In genomic region chr9:113219972-113220371, GRCh38 we compare ENCODE assay signal across 8 cellular contexts. TPM values are rescaled to one million over a fixed set of nuclear protein-coding genes. Genes with fewer than 3 reads are reported as not detected.
A peak's percentile ranks its signal among the peaks of the same experiment; 100 is the strongest.
DNase-seq lines count a peak whose midpoint lies in the region; ATAC-seq and TF ChIP-seq lines count a peak whose summit lies in the region.

No MANE protein-coding gene starts in this region.

- H3K27ac ChIP-seq in SU-DHL-6 (ENCODE audit: low read depth, low read length) (peak overlapping the region; percentile 80), aorta (ENCODE audit: low read depth in 1 of 2, low read length in 2 of 2) (no peak overlapping the region)

- peaks cover 7% of the 10 kb centered on the region; the same call in 1 of the 2 replicates for H3K36me3 ChIP-seq in SU-DHL-6 (ENCODE audit: low read length)
- no peaks in the 10 kb centered on the region for H3K36me3 ChIP-seq in aorta (ENCODE audit: control insufficient read depth in 1 of 2, insufficient read depth in 2 of 2, low read length in 1 of 2)

- intact Hi-C loops in aorta (cut with DNase I), result loop anchor here in 1 of 2 donors (2.0 kb wide), 2 partner anchors 55 to 181 kb away; partner anchors contain the start of genes ALAD, CDC26 and PRPF4

- H3F3A ChIP-seq in SU-DHL-6 (ENCODE audit: insufficient read depth), result peaks cover 20% of the 10 kb centered on the region

- H3K4me3 ChIP-seq in SU-DHL-6 (ENCODE audit: insufficient read depth, low read length, poor library complexity, severe bottlenecking) (peak overlapping the region; percentile 90), foreskin fibroblast (ENCODE audit: low read depth in 1 of 2, low read length in 2 of 2) (peak overlapping the region; percentile 57 to 91), aorta (ENCODE audit: low read length in 2 of 2) (peak overlapping the region in 1 of 2 donors; percentile 76)

- H3K9ac ChIP-seq in SU-DHL-6 (ENCODE audit: low read length), result peak overlapping the region; percentile 93

- ATAC-seq in GM18867 (IDR thresholded peaks at IDR 0.05; ENCODE audit: unreplicated experiment) (peak; percentile 67), HG03095 (IDR thresholded peaks at IDR 0.05; ENCODE audit: unreplicated experiment) (peak; percentile 54), aorta (ENCODE audit: low FRiP score) (no peak)

- no peaks in the 10 kb centered on the region for H3K27me3 ChIP-seq in SU-DHL-6 (ENCODE audit: low read length)
- no peaks in the 10 kb centered on the region for H3K27me3 ChIP-seq in aorta (ENCODE audit: control insufficient read depth in 1 of 2, insufficient read depth in 2 of 2, low read length in 1 of 2)

- peaks cover 0 to 13% of the 10 kb centered on the region in 2 donors for H3K4me1 ChIP-seq in aorta (ENCODE audit: control insufficient read depth in 1 of 2, insufficient read depth in 2 of 2, low read length in 2 of 2)

- H2AFZ ChIP-seq in SU-DHL-6 (ENCODE audit: low read depth, low read length, severe bottlenecking), result no peak overlapping the region

- H3K9me3 ChIP-seq in SU-DHL-6 (ENCODE audit: insufficient read depth, low read length) (no peaks in the 10 kb centered on the region), aorta (ENCODE audit: control insufficient read depth, low read length) (no peaks in the 10 kb centered on the region)

- peak; percentile 46 for DNase-seq in AG20443 (ENCODE audit: low spot score)
- peak; percentile 70 to 72 for DNase-seq in foreskin fibroblast
- peak; percentile 28 for DNase-seq in stimulated activated CD8-positive, alpha-beta memory T cell treated with anti-CD3 and anti-CD28 coated beads, Interleukin-4, amount 100 ng/mL, for 48 hours
- no peak for DNase-seq in aorta
- no peak for DNase-seq in ureter (ENCODE audit: low spot score)

- no peaks in the 10 kb centered on the region for H3K9me2 ChIP-seq in SU-DHL-6 (replicated peaks; ENCODE audit: insufficient read depth, low read length)

- WGBS in aorta, 2 donors, result 31 to 34% methylated on average over 1 of the region's 1 CpG

- no peak for TF ChIP-seq CTCF in SU-DHL-6 (IDR thresholded peaks at IDR 0.05; ENCODE audit: insufficient read depth, low read length, poor library complexity, severe bottlenecking)
- TF ChIP-seq CTCF in foreskin fibroblast (IDR thresholded peaks at IDR 0.05; ENCODE audit: low read depth, low read length), result no peak

- H3K79me2 ChIP-seq in SU-DHL-6 (ENCODE audit: insufficient read depth, low read length), result peaks cover 63% of the 10 kb centered on the region

- H3K4me2 ChIP-seq in SU-DHL-6 (ENCODE audit: low read depth, low read length, poor library complexity, severe bottlenecking), result peak overlapping the region; percentile 98

- H4K20me1 ChIP-seq in SU-DHL-6 (ENCODE audit: low read depth, low read length), result peaks cover 18% of the 10 kb centered on the region; the same call in 1 of the 2 replicates

RNA-seq across cellular contexts. Expression of gene FKBP15, which starts 1.1 kb away (rescaled TPM):
- total RNA-seq in aorta, result 10 to 100 TPM; 26.4 to 48.3 TPM
- 10 to 100 TPM in 1 of 2 donors, 1 to 10 TPM in 1; 8.4 to 13.9 TPM for polyA plus RNA-seq in aorta
- 43.9 TPM for total RNA-seq in ureter

RNA-seq across cellular contexts. Expression of gene SLC31A1, which starts 1.4 kb away (rescaled TPM):
- total RNA-seq in aorta (10 to 100 TPM; 16.6 to 17.1 TPM), ureter (26.3 TPM)
- polyA plus RNA-seq in aorta, result 1 to 10 TPM; 6.0 to 9.4 TPM

RNA-seq across cellular contexts. Expression of gene CDC26, which starts 55.4 kb away (rescaled TPM):
- total RNA-seq in aorta (10 to 100 TPM; 23.1 to 23.8 TPM), ureter (26.6 TPM)
- polyA plus RNA-seq in aorta, result 100 to 1,000 TPM in 1 of 2 donors, 10 to 100 TPM in 1; 42.1 to 134 TPM

RNA-seq across cellular contexts. Expression of gene PRPF4, which starts 55.5 kb away (rescaled TPM):
- total RNA-seq in aorta, result 10 to 100 TPM; 12.8 to 12.9 TPM
- 10 to 100 TPM in 1 of 2 donors, 1 to 10 TPM in 1; 8.4 to 12.0 TPM for polyA plus RNA-seq in aorta
- total RNA-seq in ureter, result 27.5 TPM

Comparison
In these comparisons a context has a peak if more than half of its experiments do, and no peak if none do; other contexts are left out.
1. DNase-seq: peak in AG20443 (single experiment), foreskin fibroblast (2 of 2) and stimulated activated CD8-positive, alpha-beta memory T cell treated with anti-CD3 and anti-CD28 coated beads, Interleukin-4, amount 100 ng/mL, for 48 hours (single experiment); none in aorta (0 of 2) and ureter (single experiment).